Comparison of ENCODE assay signal across 9 cellular contexts in the genomic region with DNA sequence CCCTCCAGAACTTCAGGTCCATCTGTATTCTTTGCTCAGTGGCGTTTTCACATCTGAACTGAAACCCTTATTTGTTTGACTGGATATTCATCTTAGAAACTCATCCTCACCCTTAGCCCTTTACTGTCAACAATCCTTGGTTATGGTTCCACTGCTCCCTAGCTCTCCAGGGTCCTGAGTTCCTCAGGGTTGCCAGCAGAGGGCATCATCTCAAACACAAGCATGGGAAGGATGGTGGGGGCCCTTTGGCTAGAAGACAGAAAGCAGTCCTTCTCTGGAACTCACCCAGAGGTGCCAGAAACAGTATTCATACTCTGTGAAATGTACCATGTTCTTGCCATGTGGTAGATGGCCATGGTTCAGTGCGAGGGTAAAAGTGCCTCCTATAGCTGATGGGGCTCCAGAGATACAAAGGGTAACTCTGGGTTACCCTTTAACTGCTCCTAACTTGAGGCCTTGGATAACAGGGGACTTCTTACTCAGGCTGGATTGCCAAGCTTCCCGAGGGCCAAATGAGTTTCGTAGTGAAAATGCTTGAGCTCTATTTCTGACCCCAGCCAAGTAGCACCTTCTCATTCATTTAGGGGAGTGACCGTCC. TPM values are rescaled to one million over a fixed set of nuclear protein-coding genes. Genes with fewer than 3 reads are reported as not detected.
A peak's percentile ranks its signal among the peaks of the same experiment; 100 is the strongest.
DNase-seq lines count a peak whose midpoint lies in the region; ATAC-seq, FAIRE-seq and TF ChIP-seq lines count a peak whose summit lies in the region.
"Had no signal": no experiment of that assay in that cellular context is flagged by ENCODE, and none has a peak within 500 bp of the region (broad histone marks: within the 10 kb centered on the region; RNA-seq: fewer than 3 reads in every experiment).

No MANE protein-coding gene starts in this region.

- H3K9ac ChIP-seq in GM12878 (ENCODE audit: control insufficient read depth, insufficient read depth, low read length) = no peak overlapping the region

- no peak overlapping the region for H3K4me3 ChIP-seq in GM12878

- SMC1A ChIA-PET in GM12878 (lab: Charles Lee; ENCODE audit: uncharacterized antibody, unreplicated experiment) = interaction anchor here (0.9 to 3.3 kb wide), 9 partner anchors 8 to 252 kb away, joined by 3 to 16 read pairs (median 3); no protein-coding TSS in a partner anchor

- H3K27me3 ChIP-seq in GM12878 (replicated peaks in 1 of 2; ENCODE audit: control insufficient read depth in 2 of 2, insufficient read depth in 2 of 2, low read length in 1 of 2) = no peaks in the 10 kb centered on the region

- no peaks in the 10 kb centered on the region for H4K20me1 ChIP-seq in GM12878 (ENCODE audit: control insufficient read depth, insufficient read depth)

- BruUV-seq in GM12878 (replicated peaks; lab: Mats Ljungman, UMichigan) = no TSS peak

- H3K36me3 ChIP-seq in GM12878 (ENCODE audit: control insufficient read depth in 2 of 2, insufficient read depth in 2 of 2, low read length in 1 of 2) = peaks cover 43 to 52% of the 10 kb centered on the region in 2 experiments

- ATAC-seq in GM12878 = peak; percentile 82
- ATAC-seq in GM21717 (IDR thresholded peaks at IDR 0.05; ENCODE audit: unreplicated experiment) = no peak
- ATAC-seq in HG02884 (IDR thresholded peaks at IDR 0.05; ENCODE audit: unreplicated experiment) = no peak

- in situ Hi-C loops in GM12878 (cut with MboI) = no loop called here

- peak; percentile 38; the same call in 1 of the 2 replicates for TF ChIP-seq RAD21 in GM12878 (IDR thresholded peaks at IDR 0.05; ENCODE audit: insufficient read depth, low read depth, low read length)

- 86% methylated on average over 5 of the region's 5 CpGs for WGBS in GM12878 (ENCODE audit: insufficient coverage, insufficient replicate concordance, low lambda C conversion rate, missing lambda C conversion rate)

- CTCF ChIA-PET in GM12878 (lab: Yijun Ruan, JAX) = interaction anchor here (0.6 to 7.0 kb wide), 18 partner anchors 8 to 263 kb away, joined by 3 to 98 read pairs (median 3); no protein-coding TSS in a partner anchor

- intact Hi-C loops in GM12878 (cut with micrococcal nuclease; ENCODE audit: unreplicated experiment) = no loop called here

- DNase-seq in NCI-H345 treated with DMSO at 0.1 percent for 48 hours (lab: John Stamatoyannopoulos, UW; ENCODE audit: unreplicated experiment) (peak; percentile 2), NCI-H345 (lab: John Stamatoyannopoulos, UW) (no peak), GM12878 (ENCODE audit: low read depth, low spot score) (no peak), myocyte (ENCODE audit: low read depth) (peak; percentile 21), NCI-H1436 (lab: John Stamatoyannopoulos, UW) (no peak)

- no peaks in the 10 kb centered on the region for H3K9me3 ChIP-seq in GM12878 (replicated peaks; ENCODE audit: control insufficient read depth, insufficient read depth, low read length)

- TF ChIP-seq CTCF in LNCAP (IDR thresholded peaks at IDR 0.05) (peak; percentile 66), GM12878 (IDR thresholded peaks at IDR 0.05 in 2 of 3, conservative IDR thresholded peaks at IDR 0.05 in 1 of 3; ENCODE audit: control insufficient read depth in 2 of 3, extremely low read depth in 1 of 3, insufficient read depth in 1 of 3, low read depth in 3 of 3, low read length in 3 of 3) (peak; percentile 29 to 55 (median 55))

- FAIRE-seq in GM12878 (lab: Jason Lieb, UNC) = no peak

- no peak overlapping the region for H3K4me2 ChIP-seq in GM12878 (ENCODE audit: control insufficient read depth, insufficient read depth)

- H3K79me2 ChIP-seq in GM12878 (ENCODE audit: control insufficient read depth, insufficient read depth, low read length) = no peaks in the 10 kb centered on the region; the same call in 1 of the 2 replicates

- no peak for TF ChIP-seq POLR2A in GM12878 (IDR thresholded peaks at IDR 0.05; ENCODE audit: low read depth, low read length)

- no peak overlapping the region for H2AFZ ChIP-seq in GM12878 (ENCODE audit: control insufficient read depth, low read depth, low read length)

- no peak for TF ChIP-seq EP300 in GM12878 (IDR thresholded peaks at IDR 0.05; ENCODE audit: borderline replicate concordance in 1 of 2, control insufficient read depth in 1 of 2, low read depth in 2 of 2, low read length in 2 of 2)

- no peak overlapping the region for H3K27ac ChIP-seq in GM12878 (ENCODE audit: control insufficient read depth, insufficient read depth)

- no peaks in the 10 kb centered on the region for H3K4me1 ChIP-seq in GM12878 (ENCODE audit: control insufficient read depth, insufficient read depth, low read length)

- RAD21 ChIA-PET in GM12878 (lab: Charles Lee; ENCODE audit: unreplicated experiment) = interaction anchor here (1.6 to 2.3 kb wide), 3 partner anchors 20 to 161 kb away, joined by 4 to 8 read pairs (median 4); no protein-coding TSS in a partner anchor

- POLR2A ChIA-PET in GM12878 (lab: Charles Lee) = interaction anchor here (0.5 to 2.3 kb wide), 4 partner anchors 8 to 623 kb away, joined by 3 to 8 read pairs (median 4); no protein-coding TSS in a partner anchor

RNA-seq across cellular contexts. Expression of gene NCSTN, which starts 11.3 kb away (rescaled TPM):
- total RNA-seq in GM12878 (2013; cell fraction: nucleolus; rRNA removed) = 108 and 122 TPM in 2 replicates
- total RNA-seq in GM12878 (2014; rRNA removed) (34.0 and 34.1 TPM in 2 replicates), GM12878 (2014; rRNA removed; fragmentation: Illumina TruSeq; extraction: Trizol) (34.5 and 36.6 TPM in 2 replicates), GM12878 (2021) (62.5 and 68.3 TPM in 2 replicates), myocyte (80.3 and 90.1 TPM in 2 replicates)
- 37.4 TPM for polyA plus RNA-seq in GM12878 (2011; ENCODE audit: low read depth)
- polyA plus RNA-seq in GM12878 (2011; rRNA removed) (45.9 and 88.2 TPM in 2 replicates), GM12878 (2014; fragmentation: Illumina TruSeq; extraction: Trizol) (81.5 and 92.9 TPM in 2 replicates), GM12878 (2014; fragmentation: Nextera tagmentation; extraction: Ambion mirVana) (10 to 100 TPM; 33.3 to 41.6 TPM), GM12878 (2014; rRNA removed) (57.0 and 58.0 TPM in 2 replicates), GM12878 (2016; fragmentation: Nextera tagmentation; extraction: Ambion mirVana) (10 to 100 TPM; 63.7 to 66.5 TPM)
- 81.8 and 98.9 TPM in 2 replicates for polyA plus RNA-seq in GM12878 (2011; cell fraction: cytosol; rRNA removed)
- polyA plus RNA-seq in GM12878 (2011; cell fraction: nucleus; rRNA removed) = 161 and 187 TPM in 2 replicates
- polyA plus RNA-seq in GM12878 (2012) = 51.6 and 56.7 TPM in 2 replicates
- polyA minus RNA-seq in GM12878 (2011; rRNA and poly(A)+ RNA removed) = 101 and 113 TPM in 2 replicates
- polyA minus RNA-seq in GM12878 (2011; cell fraction: cytosol; rRNA and poly(A)+ RNA removed) = 29.8 and 34.2 TPM in 2 replicates
- polyA minus RNA-seq in GM12878 (2011; cell fraction: nucleus; rRNA and poly(A)+ RNA removed) = 69.2 and 76.1 TPM in 2 replicates
- polyA plus RNA-seq in myocyte (2012) = 138 TPM

RNA-seq across cellular contexts. Expression of gene COPA, which starts 11.4 kb away (rescaled TPM):
- total RNA-seq in GM12878 (2013; cell fraction: nucleolus; rRNA removed) = 126 and 149 TPM in 2 replicates
- 125 and 127 TPM in 2 replicates for total RNA-seq in GM12878 (2014; rRNA removed)
- 91.6 and 98.3 TPM in 2 replicates for total RNA-seq in GM12878 (2014; rRNA removed; fragmentation: Illumina TruSeq; extraction: Trizol)
- total RNA-seq in GM12878 (2021) = 119 and 125 TPM in 2 replicates
- 118 TPM for polyA plus RNA-seq in GM12878 (2011; ENCODE audit: low read depth)
- 168 and 180 TPM in 2 replicates for polyA plus RNA-seq in GM12878 (2011; rRNA removed)
- polyA plus RNA-seq in GM12878 (2011; cell fraction: cytosol; rRNA removed) = 158 and 160 TPM in 2 replicates
- 91.3 and 92.3 TPM in 2 replicates for polyA plus RNA-seq in GM12878 (2011; cell fraction: nucleus; rRNA removed)
- polyA plus RNA-seq in GM12878 (2012) = 108 and 110 TPM in 2 replicates
- 142 and 184 TPM in 2 replicates for polyA plus RNA-seq in GM12878 (2014; fragmentation: Illumina TruSeq; extraction: Trizol)
- 10 to 100 TPM; 53.7 to 70.6 TPM for polyA plus RNA-seq in GM12878 (2014; fragmentation: Nextera tagmentation; extraction: Ambion mirVana)
- 93.8 and 108 TPM in 2 replicates for polyA plus RNA-seq in GM12878 (2014; rRNA removed)
- polyA plus RNA-seq in GM12878 (2016; fragmentation: Nextera tagmentation; extraction: Ambion mirVana) = 100 to 1,000 TPM; 163 to 169 TPM
- polyA minus RNA-seq in GM12878 (2011; rRNA and poly(A)+ RNA removed) = 281 and 355 TPM in 2 replicates
- 82.9 and 103 TPM in 2 replicates for polyA minus RNA-seq in GM12878 (2011; cell fraction: cytosol; rRNA and poly(A)+ RNA removed)
- polyA minus RNA-seq in GM12878 (2011; cell fraction: nucleus; rRNA and poly(A)+ RNA removed) = 63.6 and 72.9 TPM in 2 replicates
- total RNA-seq in myocyte = 119 and 138 TPM in 2 replicates
- polyA plus RNA-seq in myocyte (2012) = 137 TPM

RNA-seq across cellular contexts. Expression of gene NHLH1, which starts 12.4 kb away (rescaled TPM):
- 0.19 TPM in 1 of 2 replicates, not detected in the other for total RNA-seq in GM12878 (2013; cell fraction: nucleolus; rRNA removed)
- 0.11 TPM in 1 of 2 replicates, not detected in the other for total RNA-seq in GM12878 (2014; rRNA removed)
- 0.40 and 0.46 TPM in 2 replicates for total RNA-seq in GM12878 (2014; rRNA removed; fragmentation: Illumina TruSeq; extraction: Trizol)
- 0.80 and 0.85 TPM in 2 replicates for total RNA-seq in GM12878 (2021)
- 0.75 TPM for polyA plus RNA-seq in GM12878 (2011; ENCODE audit: low read depth)
- polyA plus RNA-seq in GM12878 (2011; rRNA removed) = 0.12 and 0.22 TPM in 2 replicates
- polyA plus RNA-seq in GM12878 (2011; cell fraction: cytosol; rRNA removed) = 0.20 and 0.22 TPM in 2 replicates
- polyA plus RNA-seq in GM12878 (2011; cell fraction: nucleus; rRNA removed) = 0.80 and 1.2 TPM in 2 replicates
- 1.3 TPM in 2 replicates for polyA plus RNA-seq in GM12878 (2012)
- 0.76 and 0.98 TPM in 2 replicates for polyA plus RNA-seq in GM12878 (2014; fragmentation: Illumina TruSeq; extraction: Trizol)
- under 1 TPM; 0.27 to 0.43 TPM for polyA plus RNA-seq in GM12878 (2014; fragmentation: Nextera tagmentation; extraction: Ambion mirVana)
- 0.76 and 1.2 TPM in 2 replicates for polyA plus RNA-seq in GM12878 (2014; rRNA removed)
- under 1 TPM; 0.23 to 0.56 TPM for polyA plus RNA-seq in GM12878 (2016; fragmentation: Nextera tagmentation; extraction: Ambion mirVana)
- 0.15 TPM in 1 of 2 replicates, not detected in the other for polyA minus RNA-seq in GM12878 (2011; rRNA and poly(A)+ RNA removed)
- not detected in 2 replicates for polyA minus RNA-seq in GM12878 (2011; cell fraction: cytosol; rRNA and poly(A)+ RNA removed)
- 0.24 and 0.67 TPM in 2 replicates for polyA minus RNA-seq in GM12878 (2011; cell fraction: nucleus; rRNA and poly(A)+ RNA removed)
- 0.21 and 0.51 TPM in 2 replicates for total RNA-seq in myocyte
- polyA plus RNA-seq in myocyte (2012) = 0.33 TPM
- polyA plus RNA-seq: CD4-positive, alpha-beta memory T cell had no signal

RNA-seq across cellular contexts. Expression of gene VANGL2, which starts 45.9 kb away (rescaled TPM):
- total RNA-seq in GM12878 (2013; cell fraction: nucleolus; rRNA removed) = 4.9 and 5.3 TPM in 2 replicates
- total RNA-seq in GM12878 (2014; rRNA removed) = 0.11 and 0.23 TPM in 2 replicates
- total RNA-seq in GM12878 (2014; rRNA removed; fragmentation: Illumina TruSeq; extraction: Trizol) = 0.27 and 0.28 TPM in 2 replicates
- total RNA-seq in GM12878 (2021) = 1.1 and 1.2 TPM in 2 replicates
- polyA plus RNA-seq in GM12878 (2011; ENCODE audit: low read depth) = 0.43 TPM
- 3.0 and 5.0 TPM in 2 replicates for polyA plus RNA-seq in GM12878 (2011; rRNA removed)
- polyA plus RNA-seq in GM12878 (2011; cell fraction: cytosol; rRNA removed) = 4.7 and 5.1 TPM in 2 replicates
- 10.0 and 10.7 TPM in 2 replicates for polyA plus RNA-seq in GM12878 (2011; cell fraction: nucleus; rRNA removed)
- 0.58 and 0.70 TPM in 2 replicates for polyA plus RNA-seq in GM12878 (2012)
- 0.79 and 1.0 TPM in 2 replicates for polyA plus RNA-seq in GM12878 (2014; fragmentation: Illumina TruSeq; extraction: Trizol)
- polyA plus RNA-seq in GM12878 (2014; fragmentation: Nextera tagmentation; extraction: Ambion mirVana) = under 1 TPM; 0.10 to 0.13 TPM
- 1.2 and 5.0 TPM in 2 replicates for polyA plus RNA-seq in GM12878 (2014; rRNA removed)
- under 1 TPM; 0.16 to 0.28 TPM for polyA plus RNA-seq in GM12878 (2016; fragmentation: Nextera tagmentation; extraction: Ambion mirVana)
- 3.1 and 4.1 TPM in 2 replicates for polyA minus RNA-seq in GM12878 (2011; rRNA and poly(A)+ RNA removed)
- polyA minus RNA-seq in GM12878 (2011; cell fraction: cytosol; rRNA and poly(A)+ RNA removed) = 1.2 and 2.6 TPM in 2 replicates
- 0.73 and 1.4 TPM in 2 replicates for polyA minus RNA-seq in GM12878 (2011; cell fraction: nucleus; rRNA and poly(A)+ RNA removed)
- 0.05 and 0.21 TPM in 2 replicates for total RNA-seq in myocyte
- polyA plus RNA-seq in myocyte (2012) = 0.79 TPM
- total RNA-seq: CD4-positive, alpha-beta memory T cell had no signal
- polyA plus RNA-seq: CD4-positive, alpha-beta memory T cell had no signal

Comparison
In these comparisons a context has a peak if more than half of its experiments do, and no peak if none do; other contexts are left out.
1. DNase-seq: peak in NCI-H345 treated with DMSO at 0.1 percent for 48 hours (single experiment) and myocyte (single experiment); none in NCI-H345 (single experiment), GM12878 (single experiment) and NCI-H1436 (single experiment).